ENCODE assay signal across 27 cellular contexts in the genomic region with DNA sequence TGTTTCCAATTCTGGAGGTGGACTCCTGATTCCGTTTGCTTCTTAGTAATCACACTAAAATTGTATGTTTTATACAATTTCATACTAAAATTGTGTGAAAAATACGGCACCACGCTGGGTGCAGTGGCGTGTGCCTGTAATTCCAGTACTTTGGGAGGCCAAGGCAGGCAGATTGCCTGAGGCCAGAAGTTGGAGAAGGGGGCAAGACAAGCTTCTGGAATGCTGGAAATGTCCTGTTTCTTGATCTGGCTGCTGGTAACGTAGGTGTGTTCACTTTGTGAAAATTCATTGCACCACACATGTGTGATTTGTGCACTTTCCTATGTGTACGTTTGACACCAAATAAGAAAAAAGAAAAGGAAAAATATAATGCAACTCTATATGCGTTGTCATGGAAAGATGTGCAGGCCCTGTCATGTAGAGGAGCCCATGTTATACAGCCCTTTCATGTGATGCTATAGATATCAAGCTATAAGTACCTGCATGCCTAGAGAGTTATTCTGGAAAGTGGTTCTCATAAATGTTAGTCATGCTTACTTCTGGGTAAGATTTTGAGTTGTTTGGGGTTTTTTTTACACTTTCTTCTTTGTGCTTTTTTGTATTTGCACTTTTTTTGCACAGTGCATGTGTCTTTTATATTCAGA.
"Had no signal": no experiment of that assay in that cellular context is flagged by ENCODE, and none has a peak within 500 bp of the region (broad histone marks: within the 10 kb centered on the region; RNA-seq: fewer than 3 reads in every experiment).

No MANE protein-coding gene starts in this region.

- DNase-seq: activated CD4-positive, alpha-beta memory T cell treated with anti-CD3 and anti-CD28 coated beads, Interleukin-2, amount 10 ng/mL, durations not matched to agents 7 days and 5 days; activated CD4-positive, alpha-beta T cell treated with anti-CD3 and anti-CD28 coated beads for 4 hours; activated CD4-positive, alpha-beta T cell treated with anti-CD3 and anti-CD28 coated beads, Interleukin-2, amount 10 ng/mL, durations not matched to agents 7 days and 5 days; activated CD4-positive, alpha-beta T cell treated with anti-CD3 and anti-CD28 coated beads, Interleukin-2, amount 50 U/mL, for 4 hours; activated CD4-positive, CD25-positive, alpha-beta regulatory T cell; activated CD4-positive, CD25-positive, alpha-beta regulatory T cell treated with anti-CD3 and anti-CD28 coated beads, Interleukin-2, amount 50 U/mL, for 72 hours; activated CD8-positive, alpha-beta memory T cell treated with anti-CD3 and anti-CD28 coated beads, Interleukin-2, amount 50 U/mL, for 48 hours; activated gamma-delta T cell; activated naive CD4-positive, alpha-beta T cell; activated naive CD4-positive, alpha-beta T cell treated with anti-CD3 and anti-CD28 coated beads, Interleukin-2, amount 10 ng/mL, durations not matched to agents 7 days and 5 days; activated naive CD8-positive, alpha-beta T cell treated with anti-CD3 and anti-CD28 coated beads, Interleukin-2, amount 10 ng/mL, durations not matched to agents 7 days and 5 days; activated T-cell treated with anti-CD3 and anti-CD28 coated beads for 4 hours; activated T-cell treated with anti-CD3 and anti-CD28 coated beads, Interleukin-2, amount 50 U/mL, for 24 hours; activated T-cell treated with anti-CD3 and anti-CD28 coated beads, Interleukin-2, amount 50 U/mL, for 72 hours; caudate nucleus; cortex of kidney; dermis blood vessel endothelial cell; effector CD4-positive, alpha-beta T cell; effector memory CD8-positive, alpha-beta T cell; foreskin fibroblast; gastrocnemius medialis; glutamatergic neuron; heart left ventricle; T-helper 2 cell had no signal

- H3K9me3 Mint-ChIP-seq: activated CD4-positive, alpha-beta memory T cell treated with anti-CD3 and anti-CD28 coated beads, Interleukin-2, amount 10 ng/mL, durations not matched to agents 7 days and 5 days; activated naive CD4-positive, alpha-beta T cell treated with anti-CD3 and anti-CD28 coated beads, Interleukin-2, amount 10 ng/mL, durations not matched to agents 7 days and 5 days; activated naive CD4-positive, alpha-beta T cell treated with anti-CD3 and anti-CD28 coated beads, Interleukin-2, amount 50 U/mL, for 72 hours; activated naive CD8-positive, alpha-beta T cell treated with anti-CD3 and anti-CD28 coated beads, Interleukin-2, amount 10 ng/mL, durations not matched to agents 7 days and 5 days; activated T-cell treated with anti-CD3 and anti-CD28 coated beads, Interleukin-2, amount 50 U/mL, for 72 hours; effector memory CD8-positive, alpha-beta T cell had no signal

- H3K36me3 Mint-ChIP-seq: activated naive CD4-positive, alpha-beta T cell treated with anti-CD3 and anti-CD28 coated beads, Interleukin-2, amount 10 ng/mL, durations not matched to agents 7 days and 5 days; activated naive CD4-positive, alpha-beta T cell treated with anti-CD3 and anti-CD28 coated beads, Interleukin-2, amount 50 U/mL, for 72 hours; activated naive CD8-positive, alpha-beta T cell treated with anti-CD3 and anti-CD28 coated beads, Interleukin-2, amount 10 ng/mL, durations not matched to agents 7 days and 5 days; brain had no signal

- H3K4me3 ChIP-seq: ascending aorta, gastrocnemius medialis, heart left ventricle had no signal

- H3K4me1 Mint-ChIP-seq: activated CD4-positive, alpha-beta memory T cell treated with anti-CD3 and anti-CD28 coated beads, Interleukin-2, amount 10 ng/mL, durations not matched to agents 7 days and 5 days; activated naive CD4-positive, alpha-beta T cell treated with anti-CD3 and anti-CD28 coated beads, Interleukin-2, amount 10 ng/mL, durations not matched to agents 7 days and 5 days; brain had no signal

- ATAC-seq: activated naive CD4-positive, alpha-beta T cell treated with anti-CD3 and anti-CD28 coated beads, Interleukin-2, amount 50 U/mL, for 72 hours; activated T-cell treated with anti-CD3 and anti-CD28 coated beads, Interleukin-2, amount 50 U/mL, for 72 hours; effector memory CD8-positive, alpha-beta T cell; gastrocnemius medialis; heart left ventricle had no signal

- H3K4me3 Mint-ChIP-seq: activated CD4-positive, alpha-beta memory T cell treated with anti-CD3 and anti-CD28 coated beads, Interleukin-2, amount 10 ng/mL, durations not matched to agents 7 days and 5 days; activated CD4-positive, alpha-beta T cell treated with anti-CD3 and anti-CD28 coated beads, Interleukin-2, amount 10 ng/mL, durations not matched to agents 7 days and 5 days; activated naive CD4-positive, alpha-beta T cell treated with anti-CD3 and anti-CD28 coated beads, Interleukin-2, amount 10 ng/mL, durations not matched to agents 7 days and 5 days; activated naive CD8-positive, alpha-beta T cell treated with anti-CD3 and anti-CD28 coated beads, Interleukin-2, amount 10 ng/mL, durations not matched to agents 7 days and 5 days; activated T-cell treated with anti-CD3 and anti-CD28 coated beads, Interleukin-2, amount 50 U/mL, for 24 hours; activated T-cell treated with anti-CD3 and anti-CD28 coated beads, Interleukin-2, amount 50 U/mL, for 72 hours; brain; effector memory CD8-positive, alpha-beta T cell had no signal

- H3K27ac Mint-ChIP-seq: activated CD4-positive, alpha-beta memory T cell treated with anti-CD3 and anti-CD28 coated beads, Interleukin-2, amount 10 ng/mL, durations not matched to agents 7 days and 5 days; activated CD4-positive, alpha-beta T cell treated with anti-CD3 and anti-CD28 coated beads, Interleukin-2, amount 10 ng/mL, durations not matched to agents 7 days and 5 days; activated naive CD4-positive, alpha-beta T cell treated with anti-CD3 and anti-CD28 coated beads, Interleukin-2, amount 10 ng/mL, durations not matched to agents 7 days and 5 days; activated naive CD4-positive, alpha-beta T cell treated with anti-CD3 and anti-CD28 coated beads, Interleukin-2, amount 50 U/mL, for 72 hours; activated naive CD8-positive, alpha-beta T cell treated with anti-CD3 and anti-CD28 coated beads, Interleukin-2, amount 10 ng/mL, durations not matched to agents 7 days and 5 days; activated T-cell treated with anti-CD3 and anti-CD28 coated beads, Interleukin-2, amount 50 U/mL, for 24 hours; activated T-cell treated with anti-CD3 and anti-CD28 coated beads, Interleukin-2, amount 50 U/mL, for 72 hours; brain; effector memory CD8-positive, alpha-beta T cell had no signal
